Comparison of ENCODE assay signal across 1 cellular context in the genomic region with DNA sequence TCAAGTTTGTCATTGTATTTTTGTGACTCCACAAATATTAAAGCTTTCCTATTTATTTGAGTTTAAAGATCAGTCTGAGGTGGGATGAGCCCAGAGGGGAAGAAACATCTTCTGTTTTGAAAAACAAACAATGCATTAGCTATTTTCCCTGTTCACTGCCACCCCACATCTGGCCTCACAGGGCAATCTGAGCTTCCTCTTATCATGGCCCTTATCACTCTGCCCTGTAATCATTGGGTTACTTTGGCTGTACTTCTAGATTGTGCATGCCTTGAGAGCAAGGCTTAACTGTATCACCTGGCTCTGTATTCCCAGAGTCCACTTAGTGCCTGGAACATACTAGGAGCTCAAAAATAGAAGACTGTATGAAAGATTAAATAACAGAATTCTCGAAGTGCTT.
TF ChIP-seq lines count a peak whose summit lies in the region.

No MANE protein-coding gene starts in this region.

TF ChIP-seq in HepG2, 621 proteins besides CTCF, POLR2A, EP300 and RAD21 (continued from another document and continues in another):
- TF ChIP-seq, protein P1, sequence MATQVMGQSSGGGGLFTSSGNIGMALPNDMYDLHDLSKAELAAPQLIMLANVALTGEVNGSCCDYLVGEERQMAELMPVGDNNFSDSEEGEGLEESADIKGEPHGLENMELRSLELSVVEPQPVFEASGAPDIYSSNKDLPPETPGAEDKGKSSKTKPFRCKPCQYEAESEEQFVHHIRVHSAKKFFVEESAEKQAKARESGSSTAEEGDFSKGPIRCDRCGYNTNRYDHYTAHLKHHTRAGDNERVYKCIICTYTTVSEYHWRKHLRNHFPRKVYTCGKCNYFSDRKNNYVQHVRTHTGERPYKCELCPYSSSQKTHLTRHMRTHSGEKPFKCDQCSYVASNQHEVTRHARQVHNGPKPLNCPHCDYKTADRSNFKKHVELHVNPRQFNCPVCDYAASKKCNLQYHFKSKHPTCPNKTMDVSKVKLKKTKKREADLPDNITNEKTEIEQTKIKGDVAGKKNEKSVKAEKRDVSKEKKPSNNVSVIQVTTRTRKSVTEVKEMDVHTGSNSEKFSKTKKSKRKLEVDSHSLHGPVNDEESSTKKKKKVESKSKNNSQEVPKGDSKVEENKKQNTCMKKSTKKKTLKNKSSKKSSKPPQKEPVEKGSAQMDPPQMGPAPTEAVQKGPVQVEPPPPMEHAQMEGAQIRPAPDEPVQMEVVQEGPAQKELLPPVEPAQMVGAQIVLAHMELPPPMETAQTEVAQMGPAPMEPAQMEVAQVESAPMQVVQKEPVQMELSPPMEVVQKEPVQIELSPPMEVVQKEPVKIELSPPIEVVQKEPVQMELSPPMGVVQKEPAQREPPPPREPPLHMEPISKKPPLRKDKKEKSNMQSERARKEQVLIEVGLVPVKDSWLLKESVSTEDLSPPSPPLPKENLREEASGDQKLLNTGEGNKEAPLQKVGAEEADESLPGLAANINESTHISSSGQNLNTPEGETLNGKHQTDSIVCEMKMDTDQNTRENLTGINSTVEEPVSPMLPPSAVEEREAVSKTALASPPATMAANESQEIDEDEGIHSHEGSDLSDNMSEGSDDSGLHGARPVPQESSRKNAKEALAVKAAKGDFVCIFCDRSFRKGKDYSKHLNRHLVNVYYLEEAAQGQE (IDR thresholded peaks at IDR 0.05; ENCODE audit: borderline replicate concordance in 1 of 2, low read depth in 1 of 2, low read length in 2 of 2): no peak
- no peak for TF ChIP-seq EEA1 (CRISPR knock-in tag; IDR thresholded peaks at IDR 0.05; ENCODE audit: borderline replicate concordance)
- no peak for TF ChIP-seq IKZF5 (CRISPR knock-in tag; IDR thresholded peaks at IDR 0.05)
- no peak for TF ChIP-seq NBN (conservative IDR thresholded peaks at IDR 0.05)
- no peak for TF ChIP-seq THAP11 (CRISPR knock-in tag; IDR thresholded peaks at IDR 0.05)
- TF ChIP-seq, protein P2, sequence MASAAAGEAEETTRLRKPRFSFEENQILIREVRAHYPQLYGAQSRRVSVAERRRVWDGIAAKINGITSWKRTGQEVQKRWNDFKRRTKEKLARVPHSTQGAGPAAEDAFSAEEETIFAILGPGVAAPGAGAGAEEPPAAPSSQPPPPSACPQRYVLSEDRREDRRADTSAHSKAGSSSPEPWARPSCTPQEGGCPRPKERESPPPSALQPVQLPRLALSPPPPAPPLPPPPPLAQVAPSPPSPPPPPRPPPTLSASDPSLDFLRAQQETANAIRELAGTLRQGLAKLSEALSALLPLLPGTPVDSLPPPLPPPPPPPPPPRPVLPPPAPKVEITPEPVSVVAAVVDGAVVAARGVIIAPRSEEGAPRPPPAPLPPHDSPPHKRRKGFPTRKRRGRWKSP (CRISPR knock-in tag; IDR thresholded peaks at IDR 0.05): no peak
- TF ChIP-seq, protein P3, sequence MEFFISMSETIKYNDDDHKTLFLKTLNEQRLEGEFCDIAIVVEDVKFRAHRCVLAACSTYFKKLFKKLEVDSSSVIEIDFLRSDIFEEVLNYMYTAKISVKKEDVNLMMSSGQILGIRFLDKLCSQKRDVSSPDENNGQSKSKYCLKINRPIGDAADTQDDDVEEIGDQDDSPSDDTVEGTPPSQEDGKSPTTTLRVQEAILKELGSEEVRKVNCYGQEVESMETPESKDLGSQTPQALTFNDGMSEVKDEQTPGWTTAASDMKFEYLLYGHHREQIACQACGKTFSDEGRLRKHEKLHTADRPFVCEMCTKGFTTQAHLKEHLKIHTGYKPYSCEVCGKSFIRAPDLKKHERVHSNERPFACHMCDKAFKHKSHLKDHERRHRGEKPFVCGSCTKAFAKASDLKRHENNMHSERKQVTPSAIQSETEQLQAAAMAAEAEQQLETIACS (CRISPR knock-in tag; IDR thresholded peaks at IDR 0.05): no peak
- TF ChIP-seq STAG1 (CRISPR knock-in tag; IDR thresholded peaks at IDR 0.05): no peak
- no peak for TF ChIP-seq ZNF451 (CRISPR knock-in tag; IDR thresholded peaks at IDR 0.05)
- peak; percentile 79; the same call in 1 of the 2 replicates for TF ChIP-seq ISL2 (CRISPR knock-in tag; IDR thresholded peaks at IDR 0.05)
- no peak for TF ChIP-seq KMT2A (CRISPR knock-in tag; IDR thresholded peaks at IDR 0.05)
- peak; percentile 70 for TF ChIP-seq GATAD2A (CRISPR knock-in tag; IDR thresholded peaks at IDR 0.05)
- TF ChIP-seq ZNF543 (CRISPR knock-in tag; IDR thresholded peaks at IDR 0.05): no peak
- no peak for TF ChIP-seq ASH2L (IDR thresholded peaks at IDR 0.05; ENCODE audit: insufficient read length, low read depth, low read length)
- no peak for TF ChIP-seq MTF1 (CRISPR knock-in tag; IDR thresholded peaks at IDR 0.05)
- TF ChIP-seq CEBPB (IDR thresholded peaks at IDR 0.05; ENCODE audit: borderline replicate concordance, low read depth, low read length): no peak
- TF ChIP-seq, protein P4, sequence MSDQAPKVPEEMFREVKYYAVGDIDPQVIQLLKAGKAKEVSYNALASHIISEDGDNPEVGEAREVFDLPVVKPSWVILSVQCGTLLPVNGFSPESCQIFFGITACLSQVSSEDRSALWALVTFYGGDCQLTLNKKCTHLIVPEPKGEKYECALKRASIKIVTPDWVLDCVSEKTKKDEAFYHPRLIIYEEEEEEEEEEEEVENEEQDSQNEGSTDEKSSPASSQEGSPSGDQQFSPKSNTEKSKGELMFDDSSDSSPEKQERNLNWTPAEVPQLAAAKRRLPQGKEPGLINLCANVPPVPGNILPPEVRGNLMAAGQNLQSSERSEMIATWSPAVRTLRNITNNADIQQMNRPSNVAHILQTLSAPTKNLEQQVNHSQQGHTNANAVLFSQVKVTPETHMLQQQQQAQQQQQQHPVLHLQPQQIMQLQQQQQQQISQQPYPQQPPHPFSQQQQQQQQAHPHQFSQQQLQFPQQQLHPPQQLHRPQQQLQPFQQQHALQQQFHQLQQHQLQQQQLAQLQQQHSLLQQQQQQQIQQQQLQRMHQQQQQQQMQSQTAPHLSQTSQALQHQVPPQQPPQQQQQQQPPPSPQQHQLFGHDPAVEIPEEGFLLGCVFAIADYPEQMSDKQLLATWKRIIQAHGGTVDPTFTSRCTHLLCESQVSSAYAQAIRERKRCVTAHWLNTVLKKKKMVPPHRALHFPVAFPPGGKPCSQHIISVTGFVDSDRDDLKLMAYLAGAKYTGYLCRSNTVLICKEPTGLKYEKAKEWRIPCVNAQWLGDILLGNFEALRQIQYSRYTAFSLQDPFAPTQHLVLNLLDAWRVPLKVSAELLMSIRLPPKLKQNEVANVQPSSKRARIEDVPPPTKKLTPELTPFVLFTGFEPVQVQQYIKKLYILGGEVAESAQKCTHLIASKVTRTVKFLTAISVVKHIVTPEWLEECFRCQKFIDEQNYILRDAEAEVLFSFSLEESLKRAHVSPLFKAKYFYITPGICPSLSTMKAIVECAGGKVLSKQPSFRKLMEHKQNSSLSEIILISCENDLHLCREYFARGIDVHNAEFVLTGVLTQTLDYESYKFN (CRISPR knock-in tag; conservative IDR thresholded peaks at IDR 0.05): peak; percentile 57
- TF ChIP-seq ZBTB46 (CRISPR knock-in tag; IDR thresholded peaks at IDR 0.05; ENCODE audit: borderline replicate concordance): no peak
- no peak for TF ChIP-seq ZBED4 (CRISPR knock-in tag; IDR thresholded peaks at IDR 0.05; ENCODE audit: borderline replicate concordance)
- 0 out of 2 replicates have a peak, but pooled peaks have one; percentile 27 for TF ChIP-seq HMG20B (CRISPR knock-in tag; conservative IDR thresholded peaks at IDR 0.05)
- no peak for TF ChIP-seq ZFP37 (CRISPR knock-in tag; IDR thresholded peaks at IDR 0.05; ENCODE audit: borderline replicate concordance)
- TF ChIP-seq ARID2 (CRISPR knock-in tag; IDR thresholded peaks at IDR 0.05; ENCODE audit: borderline replicate concordance): no peak
- TF ChIP-seq, protein P5, sequence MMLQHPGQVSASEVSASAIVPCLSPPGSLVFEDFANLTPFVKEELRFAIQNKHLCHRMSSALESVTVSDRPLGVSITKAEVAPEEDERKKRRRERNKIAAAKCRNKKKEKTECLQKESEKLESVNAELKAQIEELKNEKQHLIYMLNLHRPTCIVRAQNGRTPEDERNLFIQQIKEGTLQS (CRISPR knock-in tag; IDR thresholded peaks at IDR 0.05): no peak
- TF ChIP-seq ZNF607 (CRISPR knock-in tag; IDR thresholded peaks at IDR 0.05; ENCODE audit: borderline replicate concordance): no peak
- TF ChIP-seq ZNF713 (CRISPR knock-in tag; IDR thresholded peaks at IDR 0.05): no peak
- peak; percentile 63; the same call in 1 of the 2 replicates for TF ChIP-seq FOXJ3 (CRISPR knock-in tag; IDR thresholded peaks at IDR 0.05; ENCODE audit: borderline replicate concordance)
- TF ChIP-seq CSRNP2 (CRISPR knock-in tag; conservative IDR thresholded peaks at IDR 0.05; ENCODE audit: low read depth): no peak
- TF ChIP-seq PBX2 (CRISPR knock-in tag; IDR thresholded peaks at IDR 0.05): no peak
- no peak for TF ChIP-seq SRY (CRISPR knock-in tag; IDR thresholded peaks at IDR 0.05)
- TF ChIP-seq SIX1 (CRISPR knock-in tag; IDR thresholded peaks at IDR 0.05; ENCODE audit: borderline replicate concordance): no peak
- TF ChIP-seq ZNF749 (CRISPR knock-in tag; IDR thresholded peaks at IDR 0.05; ENCODE audit: borderline replicate concordance): no peak
- no peak for TF ChIP-seq RNF2 (conservative IDR thresholded peaks at IDR 0.05; ENCODE audit: low read depth)
- TF ChIP-seq SATB2 (CRISPR knock-in tag; IDR thresholded peaks at IDR 0.05): no peak
- TF ChIP-seq ZSCAN12 (CRISPR knock-in tag; IDR thresholded peaks at IDR 0.05): no peak
- no peak for TF ChIP-seq ZNF503 (CRISPR knock-in tag; IDR thresholded peaks at IDR 0.05)
